Comparison of ENCODE assay signal across 8 cellular contexts in the genomic region with DNA sequence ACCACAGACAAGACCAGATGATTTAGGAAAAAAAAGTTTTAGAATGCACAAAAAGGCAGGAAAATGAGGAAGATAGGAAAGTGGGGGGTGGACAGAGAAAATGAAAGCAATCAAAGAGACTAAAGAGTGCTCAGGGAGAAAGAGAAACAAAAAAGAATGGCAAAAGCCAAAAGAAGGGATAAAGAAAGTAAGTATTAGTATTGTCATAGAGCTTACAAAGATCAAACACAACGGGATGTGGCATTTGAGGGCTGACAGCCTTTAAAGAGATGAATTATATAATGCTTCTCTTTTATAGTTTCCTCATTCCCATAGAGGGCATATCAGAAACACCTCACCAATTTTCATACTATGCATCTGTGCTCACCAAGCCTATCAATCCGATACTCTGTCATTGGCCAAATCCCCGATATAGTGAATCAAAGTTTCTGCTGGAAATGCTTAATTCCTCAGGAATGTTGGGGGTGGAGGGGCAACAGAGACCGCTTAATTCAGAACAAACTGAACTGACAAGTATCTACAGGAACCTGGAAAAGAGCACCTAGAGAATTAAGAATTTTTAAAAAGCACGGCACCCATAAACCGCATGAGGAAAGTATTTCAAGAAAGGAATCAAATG. TPM values are rescaled to one million over a fixed set of nuclear protein-coding genes. Genes with fewer than 3 reads are reported as not detected.
A peak's percentile ranks its signal among the peaks of the same experiment; 100 is the strongest.
DNase-seq lines count a peak whose midpoint lies in the region; ATAC-seq, FAIRE-seq and TF ChIP-seq lines count a peak whose summit lies in the region.
"Had no signal": no experiment of that assay in that cellular context is flagged by ENCODE, and none has a peak within 500 bp of the region (broad histone marks: within the 10 kb centered on the region; RNA-seq: fewer than 3 reads in every experiment).

No MANE protein-coding gene starts in this region.

- in situ Hi-C loops in K562 (cut with MboI), result no loop called here

- H3K9me3 ChIP-seq in OCI-LY1 (ENCODE audit: low read length), result no peaks in the 10 kb centered on the region
- no peaks in the 10 kb centered on the region for H3K9me3 ChIP-seq in K562 (replicated peaks; ENCODE audit: control insufficient read depth, insufficient read depth, low read depth, low read length)
- H3K9me3 ChIP-seq in uterus, result no peaks in the 10 kb centered on the region

- H3K27ac ChIP-seq in OCI-LY1 (ENCODE audit: low read depth, low read length, poor library complexity, severe bottlenecking), result no peak overlapping the region
- H3K27ac ChIP-seq in K562 (ENCODE audit: extremely low read depth, low read depth, low read length), result no peak overlapping the region
- peak overlapping the region in 1 of 2 donors; percentile 0 for H3K27ac ChIP-seq in uterus

- CTCF ChIA-PET in K562 (lab: Yijun Ruan, JAX; ENCODE audit: low intra/inter-chr PET ratio), result no interaction called here

- H3K4me2 ChIP-seq in OCI-LY1 (ENCODE audit: low read length), result peak overlapping the region; percentile 39
- peak overlapping the region; percentile 17; the same call in 1 of the 2 replicates for H3K4me2 ChIP-seq in K562 (ENCODE audit: insufficient read depth, low read length)

- TF ChIP-seq CTCF in OCI-LY1 (IDR thresholded peaks at IDR 0.05; ENCODE audit: low read length), result no peak
- no peak for TF ChIP-seq CTCF in K562 (IDR thresholded peaks at IDR 0.05 in 2 of 3, conservative IDR thresholded peaks at IDR 0.05 in 1 of 3; ENCODE audit: insufficient read depth in 2 of 3, low read depth in 1 of 3, low read length in 3 of 3)
- no peak for TF ChIP-seq CTCF in neural crest cell (conservative IDR thresholded peaks at IDR 0.05)
- no peak for TF ChIP-seq CTCF in uterus (IDR thresholded peaks at IDR 0.05)

- H3K27me3 Mint-ChIP-seq in neural crest cell (ENCODE audit: low read depth), result no peaks in the 10 kb centered on the region

- no peak for TF ChIP-seq RAD21 in K562 (CRISPR knock-in tag; conservative IDR thresholded peaks at IDR 0.05 in 1 of 2, IDR thresholded peaks at IDR 0.05 in 1 of 2)

- H3K36me3 ChIP-seq in OCI-LY1 (ENCODE audit: insufficient read depth, low read length) (peaks cover 26% of the 10 kb centered on the region; the same call in 1 of the 2 replicates), K562 (ENCODE audit: control insufficient read depth, insufficient read depth, low read length) (peaks cover 36% of the 10 kb centered on the region), uterus (no peaks in the 10 kb centered on the region)

- FAIRE-seq in K562 (lab: Jason Lieb, UNC), result no peak

- H3K27me3 ChIP-seq in OCI-LY1 (ENCODE audit: insufficient read depth, low read length), result no peaks in the 10 kb centered on the region
- no peaks in the 10 kb centered on the region for H3K27me3 ChIP-seq in K562 (ENCODE audit: control insufficient read depth in 2 of 2, insufficient read depth in 2 of 2, low read length in 2 of 2)
- no peaks in the 10 kb centered on the region for H3K27me3 ChIP-seq in uterus

- intact Hi-C loops in K562 (cut with micrococcal nuclease) (loop anchor here (5.0 kb wide), 1 partner anchor 99 kb away; no protein-coding TSS in a partner anchor), uterus (cut with DNase I; ENCODE audit: low total_unique reads) (no loop called here)

- H3K4me3 ChIP-seq in OCI-LY1 (ENCODE audit: low read depth, low read length, poor library complexity, severe bottlenecking) (peak overlapping the region; percentile 9), K562 (no peak overlapping the region), uterus (no peak overlapping the region)

- no peak for TF ChIP-seq EP300 in K562 (IDR thresholded peaks at IDR 0.05; ENCODE audit: low read length)

- H3K4me3 Mint-ChIP-seq in neural crest cell, result peak overlapping the region; percentile 86

- ATAC-seq in K562 (no peak), GM21367 (IDR thresholded peaks at IDR 0.05; ENCODE audit: unreplicated experiment) (no peak)

- no peaks in the 10 kb centered on the region for H3K36me3 Mint-ChIP-seq in neural crest cell (ENCODE audit: low read depth)

- H3K79me2 ChIP-seq in OCI-LY1 (ENCODE audit: insufficient read depth, low read length) (peaks cover 42% of the 10 kb centered on the region), K562 (ENCODE audit: control insufficient read depth, insufficient read depth, low read length) (peaks cover 74% of the 10 kb centered on the region)

- POLR2A ChIA-PET in K562 (lab: Yijun Ruan, JAX), result interaction anchor here (0.6 to 0.7 kb wide), 2 partner anchors 145 to 1342 kb away, joined by 3 read pairs; no protein-coding TSS in a partner anchor

- peaks cover 39% of the 10 kb centered on the region for H3K4me1 Mint-ChIP-seq in neural crest cell

- H3K4me1 ChIP-seq in OCI-LY1 (ENCODE audit: insufficient read depth, low read length, severe bottlenecking) (peaks cover 54% of the 10 kb centered on the region), K562 (replicated peaks in 1 of 2; ENCODE audit: control insufficient read depth in 2 of 2, insufficient read depth in 2 of 2, low read length in 2 of 2) (peaks cover 10 to 27% of the 10 kb centered on the region in 2 experiments; a peak in 4 of 5 replicates), uterus (peaks cover 5 to 13% of the 10 kb centered on the region in 2 donors)

- 83% methylated on average over 6 of the region's 6 CpGs for WGBS in K562 (ENCODE audit: insufficient coverage, low coverage, missing lambda C conversion rate)

- no peaks in the 10 kb centered on the region for H3K9me2 ChIP-seq in OCI-LY1 (ENCODE audit: low read depth, low read length)

- H3K27ac Mint-ChIP-seq in neural crest cell (ENCODE audit: unreplicated experiment), result no peak overlapping the region

- no peaks in the 10 kb centered on the region for H3K9me3 Mint-ChIP-seq in neural crest cell

- H2AFZ ChIP-seq in OCI-LY1 (ENCODE audit: low read length) (no peak overlapping the region), K562 (ENCODE audit: low read depth, low read length) (no peak overlapping the region)

- BruUV-seq in K562 (replicated peaks; lab: Mats Ljungman, UMichigan), result no TSS peak

- no peaks in the 10 kb centered on the region for H3F3A ChIP-seq in OCI-LY1 (ENCODE audit: insufficient read depth, low read length)

- H3K9me1 ChIP-seq in K562 (ENCODE audit: control insufficient read depth, insufficient read depth, low read length), result no peaks in the 10 kb centered on the region

- H4K20me1 ChIP-seq in OCI-LY1 (ENCODE audit: insufficient read depth, low read length) (no peaks in the 10 kb centered on the region), K562 (replicated peaks; ENCODE audit: control insufficient read depth, insufficient read depth, low read length) (peaks cover 6% of the 10 kb centered on the region; the same call in 1 of the 2 replicates)

- peak; percentile 64 for DNase-seq in ELR (ENCODE audit: low read depth)
- no peak for DNase-seq in K562 (ENCODE audit: extremely low read depth in 1 of 4, low spot score in 3 of 4)
- DNase-seq in neural crest cell (ENCODE audit: low read depth, low spot score), result no peak
- no peak for DNase-seq in uterus
- DNase-seq in stimulated activated CD4-positive, alpha-beta T cell treated with anti-CD3 and anti-CD28 coated beads, Interleukin-4, amount 100 ng/mL, for 4 hours, result no peak
- DNase-seq: activated CD4-positive, alpha-beta T cell treated with anti-CD3 and anti-CD28 coated beads, Interleukin-2, amount 50 U/mL, for 1 hour had no signal

- TF ChIP-seq POLR2A in K562 (conservative IDR thresholded peaks at IDR 0.05) (no peak), uterus (IDR thresholded peaks at IDR 0.05) (no peak)

- H3K9ac ChIP-seq in OCI-LY1 (ENCODE audit: low read length) (no peak overlapping the region; the same call in 1 of the 2 replicates), K562 (ENCODE audit: insufficient read depth in 1 of 2, low read depth in 2 of 2, low read length in 2 of 2) (0 out of 4 replicates have a peak overlapping the region, but pooled peaks of 1 of the 2 experiments have one; percentile 9)

RNA-seq across cellular contexts. Expression of a gene that starts 2.7 kb away (rescaled TPM):
- 168 and 479 TPM in 2 replicates for total RNA-seq in K562 (2011; cell fraction: chromatin; rRNA removed; ENCODE audit: low replicate concordance)
- 44.5 and 53.0 TPM in 2 replicates for total RNA-seq in K562 (2011; cell fraction: nucleolus; rRNA removed)
- 102 and 103 TPM in 2 replicates for total RNA-seq in K562 (2011; cell fraction: nucleoplasm; rRNA removed)
- total RNA-seq in K562 (2014; rRNA removed) (57.1 and 75.1 TPM in 2 replicates), K562 (2014; rRNA removed; fragmentation: Illumina TruSeq; extraction: Trizol) (56.4 and 70.4 TPM in 2 replicates), K562 (2015; rRNA removed; fragmentation: Illumina TruSeq; extraction: Trizol) (57.6 and 65.5 TPM in 2 replicates), K562 (2021) (57.0 and 58.0 TPM in 2 replicates), neural crest cell (26.8 and 35.1 TPM in 2 replicates), uterus (100 to 1,000 TPM in 2 of 4 donors, 10 to 100 TPM in 2; 39.7 to 143 (median 98.3) TPM)
- polyA plus RNA-seq in K562 (2011; rRNA removed) (45.1 and 63.6 TPM in 2 replicates), K562 (2014; fragmentation: Illumina TruSeq; extraction: Trizol) (31.0 and 42.5 TPM in 2 replicates), K562 (2014; fragmentation: Nextera tagmentation; extraction: Ambion mirVana) (10 to 100 TPM; 15.3 to 25.9 TPM), K562 (2014; rRNA removed) (40.5 and 52.6 TPM in 2 replicates)
- polyA plus RNA-seq in K562 (2011; cell fraction: cytosol; rRNA removed), result 17.2 and 28.4 TPM in 2 replicates
- polyA plus RNA-seq in K562 (2011; cell fraction: nucleus; rRNA removed), result 34.3 and 49.8 TPM in 2 replicates
- polyA plus RNA-seq in K562 (2012), result 29.9 and 34.0 TPM in 2 replicates
- polyA minus RNA-seq in K562 (2011; rRNA and poly(A)+ RNA removed), result 216 and 243 TPM in 2 replicates
- 26.6 and 47.7 TPM in 2 replicates for polyA minus RNA-seq in K562 (2011; cell fraction: cytosol; rRNA and poly(A)+ RNA removed)
- polyA minus RNA-seq in K562 (2011; cell fraction: nucleus; rRNA and poly(A)+ RNA removed), result 128 and 167 TPM in 2 replicates

RNA-seq across cellular contexts. Expression of a gene that starts 2.8 kb away (rescaled TPM):
- total RNA-seq in K562 (2011; cell fraction: chromatin; rRNA removed; ENCODE audit: low replicate concordance), result 25.3 and 48.5 TPM in 2 replicates
- total RNA-seq in K562 (2011; cell fraction: nucleolus; rRNA removed), result 14.5 and 19.7 TPM in 2 replicates
- total RNA-seq in K562 (2011; cell fraction: nucleoplasm; rRNA removed), result 29.6 and 44.7 TPM in 2 replicates
- total RNA-seq in K562 (2014; rRNA removed) (24.9 and 26.7 TPM in 2 replicates), K562 (2014; rRNA removed; fragmentation: Illumina TruSeq; extraction: Trizol) (33.6 and 36.3 TPM in 2 replicates), K562 (2015; rRNA removed; fragmentation: Illumina TruSeq; extraction: Trizol) (25.6 and 28.9 TPM in 2 replicates), K562 (2021) (25.7 and 27.4 TPM in 2 replicates), neural crest cell (12.7 and 13.2 TPM in 2 replicates), uterus (10 to 100 TPM in 1 of 4 donors, 1 to 10 TPM in 2, not detected in 1; 5.4 to 16.8 (median 10.0) TPM)
- polyA plus RNA-seq in K562 (2011; rRNA removed) (20.2 and 29.4 TPM in 2 replicates), K562 (2014; fragmentation: Illumina TruSeq; extraction: Trizol) (23.9 and 28.6 TPM in 2 replicates), K562 (2014; fragmentation: Nextera tagmentation; extraction: Ambion mirVana) (10 to 100 TPM; 12.2 to 14.5 TPM), K562 (2014; rRNA removed) (31.4 and 33.1 TPM in 2 replicates)
- polyA plus RNA-seq in K562 (2011; cell fraction: cytosol; rRNA removed), result 6.2 and 10.9 TPM in 2 replicates
- polyA plus RNA-seq in K562 (2011; cell fraction: nucleus; rRNA removed), result 17.7 and 18.7 TPM in 2 replicates
- 19.9 and 24.0 TPM in 2 replicates for polyA plus RNA-seq in K562 (2012)
- polyA minus RNA-seq in K562 (2011; rRNA and poly(A)+ RNA removed), result 23.2 and 30.6 TPM in 2 replicates
- 7.9 and 10.7 TPM in 2 replicates for polyA minus RNA-seq in K562 (2011; cell fraction: cytosol; rRNA and poly(A)+ RNA removed)
- polyA minus RNA-seq in K562 (2011; cell fraction: nucleus; rRNA and poly(A)+ RNA removed), result 20.6 and 25.8 TPM in 2 replicates

RNA-seq across cellular contexts. Expression of a gene that starts 19.0 kb away (rescaled TPM):
- total RNA-seq in K562 (2011; cell fraction: chromatin; rRNA removed; ENCODE audit: low replicate concordance), result 51.4 and 124 TPM in 2 replicates
- total RNA-seq in K562 (2011; cell fraction: nucleolus; rRNA removed), result 40.4 and 42.2 TPM in 2 replicates
- 91.8 and 107 TPM in 2 replicates for total RNA-seq in K562 (2011; cell fraction: nucleoplasm; rRNA removed)
- total RNA-seq in K562 (2014; rRNA removed) (57.5 and 64.5 TPM in 2 replicates), K562 (2014; rRNA removed; fragmentation: Illumina TruSeq; extraction: Trizol) (113 and 136 TPM in 2 replicates), K562 (2015; rRNA removed; fragmentation: Illumina TruSeq; extraction: Trizol) (127 and 129 TPM in 2 replicates), K562 (2021) (78.7 and 89.6 TPM in 2 replicates), neural crest cell (32.5 and 34.2 TPM in 2 replicates), uterus (100 to 1,000 TPM in 2 of 4 donors, 10 to 100 TPM in 2; 13.6 to 287 (median 110) TPM)
- polyA plus RNA-seq in K562 (2011; rRNA removed) (47.0 and 91.8 TPM in 2 replicates), K562 (2014; fragmentation: Illumina TruSeq; extraction: Trizol) (122 and 137 TPM in 2 replicates), K562 (2014; fragmentation: Nextera tagmentation; extraction: Ambion mirVana) (10 to 100 TPM; 63.4 to 64.4 TPM), K562 (2014; rRNA removed) (77.0 and 79.7 TPM in 2 replicates)
- polyA plus RNA-seq in K562 (2011; cell fraction: cytosol; rRNA removed), result 15.0 and 31.1 TPM in 2 replicates
- 26.8 and 31.0 TPM in 2 replicates for polyA plus RNA-seq in K562 (2011; cell fraction: nucleus; rRNA removed)
- polyA plus RNA-seq in K562 (2012), result 79.2 and 87.0 TPM in 2 replicates
- 68.8 and 75.1 TPM in 2 replicates for polyA minus RNA-seq in K562 (2011; rRNA and poly(A)+ RNA removed)
- 16.3 and 35.2 TPM in 2 replicates for polyA minus RNA-seq in K562 (2011; cell fraction: cytosol; rRNA and poly(A)+ RNA removed)
- polyA minus RNA-seq in K562 (2011; cell fraction: nucleus; rRNA and poly(A)+ RNA removed), result 50.6 and 69.1 TPM in 2 replicates
